Comparison of ENCODE assay signal across 25 cellular contexts in genomic region chr13:75713852-75714251, GRCh38.
"Had no signal": no experiment of that assay in that cellular context is flagged by ENCODE, and none has a peak within 500 bp of the region (broad histone marks: within the 10 kb centered on the region; RNA-seq: fewer than 3 reads in every experiment).

No MANE protein-coding gene starts in this region.

- H3K36me3 ChIP-seq: colonic mucosa, esophagus muscularis mucosa, gastrocnemius medialis, ovary, sigmoid colon, stomach, thyroid gland, vagina had no signal

- H3K27ac Mint-ChIP-seq: naive thymus-derived CD8-positive, alpha-beta T cell; nephron progenitor cell; stimulated activated effector memory CD8-positive, alpha-beta T cell treated with anti-CD3 and anti-CD28 coated beads, Interleukin-12 subunit alpha, Interleukin-12 subunit beta, amount 100 ng/mL, for 72 hours had no signal

- H3K4me2 ChIP-seq: hepatocyte had no signal

- H3K9me3 Mint-ChIP-seq: stimulated activated effector memory CD8-positive, alpha-beta T cell treated with anti-CD3 and anti-CD28 coated beads, Interleukin-12 subunit alpha, Interleukin-12 subunit beta, amount 100 ng/mL, for 72 hours had no signal

- H3K4me3 Mint-ChIP-seq: naive thymus-derived CD8-positive, alpha-beta T cell; nephron progenitor cell; stimulated activated effector memory CD8-positive, alpha-beta T cell treated with anti-CD3 and anti-CD28 coated beads, Interleukin-12 subunit alpha, Interleukin-12 subunit beta, amount 100 ng/mL, for 72 hours had no signal

- H3K79me2 ChIP-seq: hepatocyte had no signal

- H3K27me3 Mint-ChIP-seq: naive thymus-derived CD8-positive, alpha-beta T cell had no signal

- ATAC-seq: gastrocnemius medialis; left lobe of liver; naive thymus-derived CD8-positive, alpha-beta T cell; psoas muscle; right cardiac atrium; stimulated activated effector memory CD8-positive, alpha-beta T cell treated with anti-CD3 and anti-CD28 coated beads, Interleukin-12 subunit alpha, Interleukin-12 subunit beta, amount 100 ng/mL, for 72 hours had no signal

- FAIRE-seq: endothelial cell of umbilical vein, kidney had no signal

- H3K4me1 ChIP-seq: colonic mucosa, esophagus muscularis mucosa, sigmoid colon, stomach, vagina had no signal

- H3K27me3 ChIP-seq: colonic mucosa, esophagus muscularis mucosa, gastrocnemius medialis, hepatocyte, ovary, sigmoid colon, stomach, thyroid gland, vagina had no signal

- H3K36me3 Mint-ChIP-seq: stimulated activated effector memory CD8-positive, alpha-beta T cell treated with anti-CD3 and anti-CD28 coated beads, Interleukin-12 subunit alpha, Interleukin-12 subunit beta, amount 100 ng/mL, for 72 hours had no signal

- H3K4me1 Mint-ChIP-seq: nephron progenitor cell; stimulated activated effector memory CD8-positive, alpha-beta T cell treated with anti-CD3 and anti-CD28 coated beads, Interleukin-12 subunit alpha, Interleukin-12 subunit beta, amount 100 ng/mL, for 72 hours had no signal

- H3K4me3 ChIP-seq: colonic mucosa, esophagus muscularis mucosa, gastrocnemius medialis, hepatocyte, ovary, psoas muscle, sigmoid colon, stomach, thyroid gland, vagina had no signal

- DNase-seq: colonic mucosa; dermis blood vessel endothelial cell; effector memory CD4-positive, alpha-beta T cell; gastrocnemius medialis; head of caudate nucleus; kidney; naive thymus-derived CD8-positive, alpha-beta T cell; nephron progenitor cell; nucleus accumbens; ovary; posterior cingulate gyrus; psoas muscle; right cardiac atrium; sigmoid colon; stimulated activated CD4-positive, alpha-beta T cell treated with anti-CD3 and anti-CD28 coated beads, Interleukin-2, amount 100 ng/mL, for 24 hours; stimulated activated CD4-positive, alpha-beta T cell treated with anti-CD3 and anti-CD28 coated beads, Interleukin-4, amount 100 ng/mL, for 24 hours; stimulated activated naive CD4-positive, alpha-beta T cell treated with Interleukin-2 at 50 U/mL for 16 hours; stomach; thyroid gland had no signal

- H2AFZ ChIP-seq: hepatocyte had no signal

- H3K27ac ChIP-seq: colonic mucosa, esophagus muscularis mucosa, gastrocnemius medialis, hepatocyte, ovary, psoas muscle, sigmoid colon, stomach, vagina had no signal

- H3K9me3 ChIP-seq: colonic mucosa, esophagus muscularis mucosa, gastrocnemius medialis, ovary, psoas muscle, sigmoid colon, stomach, thyroid gland, vagina had no signal
